ENCODE assay signal across 21 cellular contexts in the genomic region with DNA sequence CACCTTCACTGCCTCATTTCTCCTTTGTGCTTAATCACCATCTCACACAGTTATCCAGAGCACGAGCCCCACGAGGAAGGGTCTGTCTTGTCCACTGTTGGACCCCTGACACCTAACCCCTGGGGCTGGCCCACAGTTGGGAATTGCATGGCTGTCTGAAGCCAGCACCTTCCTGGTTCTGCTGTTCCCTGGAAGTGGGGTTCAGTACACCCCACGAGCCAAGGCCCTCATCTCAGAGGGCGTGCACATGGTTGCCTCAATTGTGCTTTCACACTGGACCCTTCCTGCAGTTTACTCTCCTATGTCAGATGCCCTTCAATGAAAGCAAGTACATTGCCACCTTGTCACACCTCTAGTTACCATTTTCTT. TPM values are rescaled to one million over a fixed set of nuclear protein-coding genes. Genes with fewer than 3 reads are reported as not detected.
DNase-seq lines count a peak whose midpoint lies in the region; ATAC-seq and TF ChIP-seq lines count a peak whose summit lies in the region.
"Had no signal": no experiment of that assay in that cellular context is flagged by ENCODE, and none has a peak within 500 bp of the region (broad histone marks: within the 10 kb centered on the region; RNA-seq: fewer than 3 reads in every experiment).

No MANE protein-coding gene starts in this region.

- H3K36me3 Mint-ChIP-seq in natural killer cell treated with Interleukin-12 subunit alpha and Interleukin-12 subunit beta and Interleukin-15 and Interleukin-18, amount 100 ng/mL, for 72 hours: no peaks in the 10 kb centered on the region
- no peaks in the 10 kb centered on the region for H3K36me3 Mint-ChIP-seq in natural killer cell
- peaks cover 3% of the 10 kb centered on the region for H3K36me3 Mint-ChIP-seq in central memory CD8-positive, alpha-beta T cell (ENCODE audit: insufficient read depth)

- H3K27me3 ChIP-seq in neural cell (ENCODE audit: insufficient read depth, low read depth, low read length) (no peaks in the 10 kb centered on the region), vagina (no peaks in the 10 kb centered on the region), SK-N-SH (ENCODE audit: insufficient read depth) (no peaks in the 10 kb centered on the region)
- H3K27me3 ChIP-seq: upper lobe of right lung had no signal

- 93% methylated on average over 2 of the region's 4 CpGs for WGBS in SK-N-SH (ENCODE audit: low lambda C conversion rate)

- H3K9me3 ChIP-seq in neural cell (ENCODE audit: low read length) (no peaks in the 10 kb centered on the region), vagina (no peaks in the 10 kb centered on the region), SK-N-SH (no peaks in the 10 kb centered on the region)
- H3K9me3 ChIP-seq: upper lobe of right lung had no signal

- no peaks in the 10 kb centered on the region for H3K79me2 ChIP-seq in neural cell (replicated peaks; ENCODE audit: insufficient read depth, low read length)
- H3K79me2 ChIP-seq in SK-N-SH (ENCODE audit: insufficient read depth): peaks cover 12% of the 10 kb centered on the region; the same call in 1 of the 2 replicates

- peak overlapping the region; percentile 71 for H3K27ac ChIP-seq in neural cell (ENCODE audit: low read length)
- H3K27ac ChIP-seq in vagina: peak overlapping the region; percentile 88
- peak overlapping the region in 1 of 2 experiments; percentile 94; a peak in 2 of 4 replicates for H3K27ac ChIP-seq in SK-N-SH (ENCODE audit: low read depth in 2 of 2, low read length in 1 of 2)
- H3K27ac ChIP-seq: coronary artery, upper lobe of right lung had no signal

- H3K27me3 Mint-ChIP-seq in natural killer cell treated with Interleukin-12 subunit alpha and Interleukin-12 subunit beta and Interleukin-15 and Interleukin-18, amount 100 ng/mL, for 72 hours: no peaks in the 10 kb centered on the region
- no peaks in the 10 kb centered on the region for H3K27me3 Mint-ChIP-seq in natural killer cell (ENCODE audit: low read depth in 2 of 2)
- no peaks in the 10 kb centered on the region for H3K27me3 Mint-ChIP-seq in central memory CD8-positive, alpha-beta T cell

- CTCF ChIA-PET in SK-N-SH (lab: Yijun Ruan, JAX): interaction anchor here (8.0 kb wide), 1 partner anchor 179 kb away, joined by 78 read pairs; no protein-coding TSS in a partner anchor

- peak overlapping the region; percentile 63 to 77 for H3K27ac Mint-ChIP-seq in natural killer cell treated with Interleukin-12 subunit alpha and Interleukin-12 subunit beta and Interleukin-15 and Interleukin-18, amount 100 ng/mL, for 72 hours
- H3K27ac Mint-ChIP-seq in natural killer cell: peak overlapping the region in 1 of 2 donors; percentile 42
- no peak overlapping the region for H3K27ac Mint-ChIP-seq in central memory CD8-positive, alpha-beta T cell (ENCODE audit: low read depth)

- POLR2A ChIA-PET in SK-N-SH (lab: Yijun Ruan, JAX): no interaction called here

- no peak for DNase-seq in natural killer cell treated with Interleukin-12 subunit alpha and Interleukin-12 subunit beta and Interleukin-15 and Interleukin-18, amount 100 ng/mL, for 72 hours (ENCODE audit: low spot score)
- DNase-seq in natural killer cell (no peak), vagina (ENCODE audit: extremely low spot score in 2 of 2) (no peak), NAMALWA (ENCODE audit: low spot score) (no peak), SK-N-SH (no peak), NCI-H748 treated with DMSO at 0.1 percent for 48 hours (lab: John Stamatoyannopoulos, UW) (no peak)
- no peak for DNase-seq in central memory CD8-positive, alpha-beta T cell (ENCODE audit: low spot score in 2 of 2)
- DNase-seq: activated CD4-positive, CD25-positive, alpha-beta regulatory T cell treated with anti-CD3 and anti-CD28 coated beads, Interleukin-2, amount 50 U/mL, for 72 hours; activated CD8-positive, alpha-beta memory T cell treated with anti-CD3 and anti-CD28 coated beads, Interleukin-2, amount 50 U/mL, for 48 hours; activated naive CD4-positive, alpha-beta T cell; anterior cingulate cortex; DMS79 treated with DMSO at 0.1 percent for 48 hours; MM.1S; NCI-H1930; NCI-H510A; SHP77; T-helper 2 cell; upper lobe of right lung had no signal

- peaks cover 47 to 54% of the 10 kb centered on the region in 2 donors for H3K4me1 Mint-ChIP-seq in natural killer cell treated with Interleukin-12 subunit alpha and Interleukin-12 subunit beta and Interleukin-15 and Interleukin-18, amount 100 ng/mL, for 72 hours (ENCODE audit: low read depth in 2 of 2)
- H3K4me1 Mint-ChIP-seq in natural killer cell: peaks cover 40 to 42% of the 10 kb centered on the region in 2 donors
- peaks cover 34% of the 10 kb centered on the region for H3K4me1 Mint-ChIP-seq in central memory CD8-positive, alpha-beta T cell

- TF ChIP-seq CTCF in natural killer cell (IDR thresholded peaks at IDR 0.05) (no peak), neural cell (IDR thresholded peaks at IDR 0.05; ENCODE audit: poor library complexity, severe bottlenecking) (no peak), vagina (IDR thresholded peaks at IDR 0.05) (no peak), SK-N-SH (IDR thresholded peaks at IDR 0.05) (no peak)

- no peak for TF ChIP-seq RAD21 in neural cell (conservative IDR thresholded peaks at IDR 0.05)
- no peak for TF ChIP-seq RAD21 in SK-N-SH (IDR thresholded peaks at IDR 0.05; ENCODE audit: low read length)

- peak overlapping the region; percentile 42 for H3K4me3 ChIP-seq in neural cell (ENCODE audit: low read length)
- no peak overlapping the region for H3K4me3 ChIP-seq in vagina
- no peak overlapping the region for H3K4me3 ChIP-seq in SK-N-SH (ENCODE audit: low read depth in 2 of 2, low read length in 1 of 2)
- H3K4me3 ChIP-seq: coronary artery, upper lobe of right lung had no signal

- no peak for ATAC-seq in natural killer cell treated with Interleukin-12 subunit alpha and Interleukin-12 subunit beta and Interleukin-15 and Interleukin-18, amount 100 ng/mL, for 72 hours
- ATAC-seq in natural killer cell: no peak
- no peak for ATAC-seq in central memory CD8-positive, alpha-beta T cell (replicated peaks; ENCODE audit: extremely low read depth, poor library complexity, severe bottlenecking)
- ATAC-seq: left lobe of liver, upper lobe of right lung had no signal

- no peak for TF ChIP-seq POLR2A in vagina (IDR thresholded peaks at IDR 0.05)

- H3K4me3 Mint-ChIP-seq in natural killer cell treated with Interleukin-12 subunit alpha and Interleukin-12 subunit beta and Interleukin-15 and Interleukin-18, amount 100 ng/mL, for 72 hours: peak overlapping the region; percentile 52
- H3K4me3 Mint-ChIP-seq in natural killer cell: no peak overlapping the region
- peak overlapping the region; percentile 14 for H3K4me3 Mint-ChIP-seq in central memory CD8-positive, alpha-beta T cell

- peak overlapping the region; percentile 30 for H3K9ac ChIP-seq in neural cell (ENCODE audit: low read length)
- no peak overlapping the region for H3K9ac ChIP-seq in SK-N-SH

- peaks cover 58% of the 10 kb centered on the region for H3K4me1 ChIP-seq in vagina
- H3K4me1 ChIP-seq in SK-N-SH (ENCODE audit: control insufficient read depth in 1 of 2, insufficient read depth in 2 of 2, low read depth in 1 of 2, low read length in 1 of 2): peaks cover 42 to 45% of the 10 kb centered on the region in 2 experiments

- no peaks in the 10 kb centered on the region for H3K36me3 ChIP-seq in neural cell (ENCODE audit: insufficient read depth, low read length)
- no peaks in the 10 kb centered on the region for H3K36me3 ChIP-seq in vagina
- no peaks in the 10 kb centered on the region for H3K36me3 ChIP-seq in SK-N-SH (replicated peaks in 1 of 2; ENCODE audit: control insufficient read depth in 1 of 2, insufficient read depth in 2 of 2, low read length in 1 of 2)
- H3K36me3 ChIP-seq: upper lobe of right lung had no signal

- H3K9me3 Mint-ChIP-seq in natural killer cell treated with Interleukin-12 subunit alpha and Interleukin-12 subunit beta and Interleukin-15 and Interleukin-18, amount 100 ng/mL, for 72 hours: no peaks in the 10 kb centered on the region
- H3K9me3 Mint-ChIP-seq in natural killer cell: no peaks in the 10 kb centered on the region
- no peaks in the 10 kb centered on the region for H3K9me3 Mint-ChIP-seq in central memory CD8-positive, alpha-beta T cell

- no peaks in the 10 kb centered on the region for H3F3A ChIP-seq in neural cell (ENCODE audit: insufficient read depth, low read length, poor library complexity, severe bottlenecking)
- H3F3A ChIP-seq in SK-N-SH (replicated peaks; ENCODE audit: insufficient read depth): peaks cover 57% of the 10 kb centered on the region

- no peaks in the 10 kb centered on the region for H4K20me1 ChIP-seq in neural cell (ENCODE audit: insufficient read depth)
- H4K20me1 ChIP-seq in SK-N-SH (ENCODE audit: insufficient read depth): no peaks in the 10 kb centered on the region

- H3K4me2 ChIP-seq in neural cell (ENCODE audit: low read length) (no peak overlapping the region), SK-N-SH (no peak overlapping the region)

- H3K9me2 ChIP-seq in neural cell (ENCODE audit: insufficient read depth, low read length) (no peaks in the 10 kb centered on the region), SK-N-SH (no peaks in the 10 kb centered on the region)

- intact Hi-C loops in natural killer cell (cut with micrococcal nuclease) (no loop called here), vagina (cut with DNase I) (loop anchor here (10.0 kb wide), 1 partner anchor 183 kb away; no protein-coding TSS in a partner anchor)

- TF ChIP-seq EP300 in neural cell (conservative IDR thresholded peaks at IDR 0.05; ENCODE audit: poor library complexity, severe bottlenecking): no peak
- no peak for TF ChIP-seq EP300 in SK-N-SH (IDR thresholded peaks at IDR 0.05; ENCODE audit: borderline replicate concordance in 1 of 2, low read depth in 1 of 2, low read length in 1 of 2)

- no peak overlapping the region for H2AFZ ChIP-seq in neural cell (ENCODE audit: low read depth, low read length)
- H2AFZ ChIP-seq in SK-N-SH (ENCODE audit: low read depth): no peak overlapping the region

TF ChIP-seq in SK-N-SH, 30 proteins besides CTCF, POLR2A, EP300 and RAD21 (continues in another document):
- TF ChIP-seq NRF1 (IDR thresholded peaks at IDR 0.05; ENCODE audit: low read depth, low read length): no peak
- no peak for TF ChIP-seq MXI1 (IDR thresholded peaks at IDR 0.05; ENCODE audit: low read depth, low read length)

RNA-seq across cellular contexts. Expression of a gene that starts 30.7 kb away (rescaled TPM):
- 1 to 10 TPM; 6.8 to 8.3 TPM for total RNA-seq in natural killer cell treated with Interleukin-12 subunit alpha and Interleukin-12 subunit beta and Interleukin-15 and Interleukin-18, amount 100 ng/mL, for 72 hours
- total RNA-seq in natural killer cell (10 to 100 TPM; 19.9 to 27.5 (median 23.6) TPM), vagina (10.6 TPM)
- polyA plus RNA-seq in neural cell (4.6 TPM in 2 replicates), SK-N-SH (2012; rRNA removed) (23.6 and 32.5 TPM in 2 replicates)
- 12.2 and 14.6 TPM in 2 replicates for polyA minus RNA-seq in neural cell
- 19.0 and 24.4 TPM in 2 replicates for polyA plus RNA-seq in SK-N-SH (2012; cell fraction: cytosol; rRNA removed)
- 20.3 and 28.3 TPM in 2 replicates for polyA plus RNA-seq in SK-N-SH (2012; cell fraction: nucleus; rRNA removed)

RNA-seq across cellular contexts. Expression of a gene that starts 30.8 kb away (rescaled TPM):
- 10 to 100 TPM; 24.4 to 28.0 TPM for total RNA-seq in natural killer cell treated with Interleukin-12 subunit alpha and Interleukin-12 subunit beta and Interleukin-15 and Interleukin-18, amount 100 ng/mL, for 72 hours
- total RNA-seq in natural killer cell (10 to 100 TPM; 36.7 to 39.8 (median 37.3) TPM), vagina (8.1 TPM)
- polyA plus RNA-seq in neural cell (22.5 and 26.0 TPM in 2 replicates), SK-N-SH (2012; rRNA removed) (15.1 and 23.0 TPM in 2 replicates)
- polyA minus RNA-seq in neural cell: 38.1 and 38.5 TPM in 2 replicates
- polyA plus RNA-seq in SK-N-SH (2012; cell fraction: cytosol; rRNA removed): 16.9 and 17.0 TPM in 2 replicates
- 25.0 and 29.8 TPM in 2 replicates for polyA plus RNA-seq in SK-N-SH (2012; cell fraction: nucleus; rRNA removed)
